ENCODE assay signal across 8 cellular contexts in the genomic region with DNA sequence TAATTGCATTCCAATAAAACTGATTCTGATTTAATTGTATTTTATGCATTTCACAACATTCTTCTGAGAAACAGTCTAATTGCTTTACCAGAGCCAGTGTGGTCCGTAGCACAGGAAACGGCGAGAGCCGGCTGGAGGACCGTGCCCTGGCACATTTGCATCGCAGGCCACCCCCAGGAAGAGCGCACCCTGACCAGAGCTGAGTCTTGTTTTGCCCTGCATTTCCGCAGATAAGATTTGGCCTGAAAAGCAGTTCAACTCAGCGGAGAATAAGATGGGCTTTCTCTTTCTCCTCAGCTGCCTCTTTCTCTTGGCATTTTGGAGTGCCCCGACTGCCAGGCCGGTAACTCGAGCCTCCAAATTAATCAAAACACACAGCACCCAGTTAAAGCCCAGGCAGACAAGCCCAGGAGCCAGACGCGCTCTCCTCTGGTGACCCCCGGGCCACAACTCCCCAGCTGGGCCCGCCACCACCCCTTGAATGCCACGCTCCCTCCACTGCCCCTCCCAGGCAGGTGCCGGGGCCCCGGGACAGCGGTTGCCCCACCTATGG. TPM values are rescaled to one million over a fixed set of nuclear protein-coding genes. Genes with fewer than 3 reads are reported as not detected.
DNase-seq lines count a peak whose midpoint lies in the region; ATAC-seq and TF ChIP-seq lines count a peak whose summit lies in the region.

No MANE protein-coding gene starts in this region.

- no CpG with 5 or more reads among the region's 20 CpGs for WGBS in mesendoderm (ENCODE audit: extremely low coverage, insufficient coverage, low lambda C conversion rate)

- no peak overlapping the region for H3K18ac ChIP-seq in mesendoderm (ENCODE audit: low read length)

- no peaks in the 10 kb centered on the region for H3K27me3 Mint-ChIP-seq in chondrocyte (ENCODE audit: low read depth)

- ATAC-seq in GM21390 (IDR thresholded peaks at IDR 0.05; ENCODE audit: unreplicated experiment) (peak; percentile 60), HG03565 (IDR thresholded peaks at IDR 0.05; ENCODE audit: unreplicated experiment) (peak; percentile 52)

- H3K4me3 ChIP-seq in GM12865 (ENCODE audit: low read depth, low read length) (peak overlapping the region; percentile 96), mesendoderm (ENCODE audit: low read length) (peak overlapping the region; percentile 26)

- H3K9me3 Mint-ChIP-seq in chondrocyte (ENCODE audit: low read depth): peaks cover 18% of the 10 kb centered on the region

- H3K79me1 ChIP-seq in mesendoderm (ENCODE audit: low read length): no peaks in the 10 kb centered on the region

- peak overlapping the region; percentile 54 for H3K9ac ChIP-seq in mesendoderm (ENCODE audit: low read length)

- H3K36me3 Mint-ChIP-seq in chondrocyte (ENCODE audit: low read depth): peaks cover 9% of the 10 kb centered on the region

- no peak overlapping the region for H3K27ac Mint-ChIP-seq in chondrocyte (ENCODE audit: unreplicated experiment)

- H3K4me1 ChIP-seq in mesendoderm (ENCODE audit: control insufficient read depth, low read depth, low read length): no peaks in the 10 kb centered on the region

- no peak overlapping the region for H4K8ac ChIP-seq in mesendoderm (ENCODE audit: low read depth, low read length)

- H3K27ac ChIP-seq in mesendoderm (ENCODE audit: low read depth, low read length): no peak overlapping the region

- H3K23ac ChIP-seq in mesendoderm (ENCODE audit: low read length): no peak overlapping the region

- H3K36me3 ChIP-seq in mesendoderm (ENCODE audit: control insufficient read depth, insufficient read depth, low read length): no peaks in the 10 kb centered on the region

- peaks cover 8% of the 10 kb centered on the region for H3K27me3 ChIP-seq in mesendoderm (ENCODE audit: insufficient read depth, low read length, poor library complexity)

- TF ChIP-seq CTCF in GM12865 (IDR thresholded peaks at IDR 0.05; ENCODE audit: insufficient read depth, low read depth, low read length, missing control alignments) (no peak), chondrocyte (IDR thresholded peaks at IDR 0.05) (no peak)

- H2AK5ac ChIP-seq in mesendoderm (ENCODE audit: low read length): no peak overlapping the region

- peak overlapping the region; percentile 18 for H3K56ac ChIP-seq in mesendoderm (ENCODE audit: low read length)

- no peak overlapping the region for H2BK5ac ChIP-seq in mesendoderm (ENCODE audit: low read length)

- H4K5ac ChIP-seq in mesendoderm (ENCODE audit: low read length): no peak overlapping the region

- no peaks in the 10 kb centered on the region for H3K79me2 ChIP-seq in mesendoderm (ENCODE audit: control insufficient read depth, insufficient read depth, low read length)

- DNase-seq in GM12865 (ENCODE audit: low read depth) (peak; percentile 85), chondrocyte (ENCODE audit: low spot score) (no peak), mesendoderm (peak; percentile 21), kidney glomerular epithelial cell (lab: John Stamatoyannopoulos, UW) (no peak), GM19238 (ENCODE audit: insufficient read length, low spot score) (no peak)
- no peak for DNase-seq in activated effector memory CD4-positive, alpha-beta T cell treated with Interleukin-2 at 50 U/mL for 16 hours

- no peak overlapping the region for H2BK15ac ChIP-seq in mesendoderm (replicated peaks; ENCODE audit: low read depth)

- H3K4me2 ChIP-seq in mesendoderm (ENCODE audit: low read length): peak overlapping the region; percentile 77

- no peak overlapping the region for H2BK120ac ChIP-seq in mesendoderm (ENCODE audit: low read depth, low read length)

- H3K4me1 Mint-ChIP-seq in chondrocyte (ENCODE audit: low read depth): peaks cover 5% of the 10 kb centered on the region

- H3K4ac ChIP-seq in mesendoderm (ENCODE audit: low read depth, low read length): no peak overlapping the region

- H3K4me3 Mint-ChIP-seq in chondrocyte (ENCODE audit: unreplicated experiment): peak overlapping the region; percentile 76

RNA-seq across cellular contexts. Expression of a gene that starts 0.5 kb away (rescaled TPM):
- total RNA-seq in chondrocyte: 6.3 to 18.4 TPM (median 7.3 TPM) in 3 replicates
- polyA plus RNA-seq in mesendoderm (2013, experiment 1 of 2): 0.27 TPM
- 0.21 TPM for polyA plus RNA-seq in mesendoderm (2013, experiment 2 of 2)

RNA-seq across cellular contexts. Expression of a gene that starts 0.9 kb away (rescaled TPM):
- 1.2 to 6.8 TPM (median 1.4 TPM) in 3 replicates for total RNA-seq in chondrocyte
- 0.07 TPM for polyA plus RNA-seq in mesendoderm (2013, experiment 1 of 2)
- polyA plus RNA-seq in mesendoderm (2013, experiment 2 of 2): 0.04 TPM

Comparison
In these comparisons a context has a peak if more than half of its experiments do, and no peak if none do; other contexts are left out.
1. DNase-seq: peak in GM12865 (single experiment) and mesendoderm (single experiment); none in chondrocyte (single experiment), kidney glomerular epithelial cell (single experiment), GM19238 (single experiment) and activated effector memory CD4-positive, alpha-beta T cell treated with Interleukin-2 at 50 U/mL for 16 hours (single experiment).